ENCODE assay signal across 27 cellular contexts in genomic region chr4:148453833-148454232, GRCh38.
"Had no signal": no experiment of that assay in that cellular context is flagged by ENCODE, and none has a peak within 500 bp of the region (broad histone marks: within the 10 kb centered on the region; RNA-seq: fewer than 3 reads in every experiment).

No MANE protein-coding gene starts in this region.

- H3K4me3 ChIP-seq: stomach, suprapubic skin, testis, thoracic aorta, thyroid gland, tibial artery, tibial nerve, transverse colon, upper lobe of left lung, upper lobe of right lung, uterus, vagina had no signal

- H3K36me3 ChIP-seq: stomach, suprapubic skin, thoracic aorta, thyroid gland, tibial artery, tibial nerve, transverse colon, upper lobe of left lung, upper lobe of right lung, uterus, vagina had no signal

- FAIRE-seq: urothelium cell line had no signal

- H3K27me3 ChIP-seq: stomach, suprapubic skin, testis, thyroid gland, tibial artery, tibial nerve, transverse colon, upper lobe of left lung, upper lobe of right lung, uterus, vagina had no signal

- H3K4me1 ChIP-seq: stomach, suprapubic skin, testis, thyroid gland, tibial artery, tibial nerve, transverse colon, upper lobe of left lung, upper lobe of right lung, uterus, vagina had no signal

- DNase-seq: stimulated activated CD4-positive, alpha-beta T cell treated with anti-CD3 and anti-CD28 coated beads, Interleukin-2, amount 100 ng/mL, for 48 hours; stimulated activated CD4-positive, alpha-beta T cell treated with anti-CD3 and anti-CD28 coated beads, Interleukin-4, amount 100 ng/mL, for 1 hour; stimulated activated CD4-positive, alpha-beta T cell treated with anti-CD3 and anti-CD28 coated beads, Interleukin-4, amount 100 ng/mL, for 24 hours; stimulated activated CD4-positive, alpha-beta T cell treated with anti-CD3 and anti-CD28 coated beads, Interleukin-4, amount 100 ng/mL, for 4 hours; stimulated activated CD8-positive, alpha-beta memory T cell treated with anti-CD3 and anti-CD28 coated beads, Interleukin-4, amount 100 ng/mL, for 48 hours; stimulated activated naive B cell treated with anti-CD40 and anti-IgM and Interleukin-4, amounts not matched to agents 10 μg/mL and 1 μg/mL and 100 μg/mL, for 72 hours; stimulated activated naive CD4-positive, alpha-beta T cell; stimulated activated naive CD4-positive, alpha-beta T cell treated with Interleukin-2 at 50 U/mL for 16 hours; stimulated activated naive CD8-positive, alpha-beta T cell treated with anti-CD3 and anti-CD28 coated beads, Interleukin-15, amount 100 ng/mL, for 72 hours; stimulated activated naive CD8-positive, alpha-beta T cell treated with anti-CD3 and anti-CD28 coated beads, Interleukin-15, Interleukin-2, amounts not matched to agents 100 U/mL and 50 U/mL, for 24 hours; stomach; substantia nigra; testis; thyroid gland; tibial artery; transverse colon; trophoblast cell; upper lobe of left lung; upper lobe of right lung; uterus had no signal

- ATAC-seq: stimulated activated effector memory CD8-positive, alpha-beta T cell treated with anti-CD3 and anti-CD28 coated beads, Interleukin-12 subunit alpha, Interleukin-12 subunit beta, amount 100 ng/mL, for 72 hours; stimulated activated memory B cell treated with anti-CD40 and anti-IgM and Interleukin-4, amounts not matched to agents 10 μg/mL and 1 μg/mL and 100 μg/mL, for 72 hours; stimulated activated naive B cell treated with anti-CD40 and anti-IgM and Interleukin-4, amounts not matched to agents 10 μg/mL and 1 μg/mL and 100 μg/mL, for 72 hours; stimulated activated naive CD8-positive, alpha-beta T cell treated with anti-CD3 and anti-CD28 coated beads, Interleukin-15, amount 100 ng/mL, for 72 hours; stimulated activated naive CD8-positive, alpha-beta T cell treated with anti-CD3 and anti-CD28 coated beads, Interleukin-15, Interleukin-2, amounts not matched to agents 100 U/mL and 50 U/mL, for 24 hours; upper lobe of right lung had no signal

- H3K27ac ChIP-seq: stomach, suprapubic skin, testis, thoracic aorta, thyroid gland, tibial artery, tibial nerve, transverse colon, upper lobe of left lung, upper lobe of right lung, uterus, vagina had no signal

- H3K9me3 ChIP-seq: stomach, suprapubic skin, testis, thoracic aorta, thyroid gland, tibial artery, tibial nerve, transverse colon, upper lobe of left lung, upper lobe of right lung, uterus, vagina had no signal
